Comparison of ENCODE assay signal across 8 cellular contexts in the genomic region with DNA sequence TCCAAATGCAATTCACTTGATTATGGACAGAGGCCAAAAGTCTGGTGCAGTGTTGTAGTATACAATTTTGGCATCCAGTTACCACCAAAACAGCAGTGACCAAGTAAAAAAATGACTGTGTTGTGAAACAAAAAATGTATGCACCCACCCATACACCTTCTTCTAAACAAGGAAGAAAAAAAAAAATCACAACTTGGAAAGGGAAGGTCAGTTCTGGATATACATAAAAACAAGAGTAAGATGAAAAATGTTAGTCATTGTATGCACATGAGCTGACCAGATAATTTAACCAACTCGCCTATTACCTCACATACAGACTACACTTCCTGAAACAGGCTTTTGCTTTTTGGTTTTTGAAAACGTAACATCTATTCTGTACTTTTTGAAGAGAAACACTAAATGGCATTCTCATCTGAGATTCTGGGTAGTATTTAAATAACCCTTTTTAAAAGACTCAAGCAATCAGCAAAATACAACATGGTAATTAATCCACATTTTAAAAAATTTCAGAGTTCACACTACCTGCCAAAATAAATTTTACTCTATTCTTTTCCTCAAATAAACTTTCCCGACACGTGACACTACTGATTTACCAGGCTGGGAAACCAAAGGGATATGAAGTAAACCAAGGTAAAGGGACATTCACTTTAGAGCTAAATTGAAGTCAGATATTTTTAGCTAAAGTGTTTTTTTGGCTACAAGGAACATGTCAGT.
DNase-seq lines count a peak whose midpoint lies in the region; ATAC-seq and TF ChIP-seq lines count a peak whose summit lies in the region.

No MANE protein-coding gene starts in this region.

- peaks cover 27% of the 10 kb centered on the region for H3K4me1 ChIP-seq in RWPE2 (ENCODE audit: insufficient read depth, poor library complexity, severe bottlenecking)

- H3K27ac ChIP-seq in RWPE2 (ENCODE audit: poor library complexity, severe bottlenecking) (peak overlapping the region; percentile 83), skin epidermis (peak overlapping the region in 17 of 21 experiments; percentile 1 to 98 (median 94))

- ATAC-seq in RWPE2 (ENCODE audit: low read depth): peak; percentile 18; the same call in 2 of the 3 replicates

- H3K36me3 ChIP-seq in RWPE2 (ENCODE audit: low read depth): peaks cover 61% of the 10 kb centered on the region

- peak; percentile 70 for TF ChIP-seq POLR2A in erythroblast (IDR thresholded peaks at IDR 0.05; ENCODE audit: low read length)

- DNase-seq in SKM-1 treated with dmso at 0.1 percent for 144 hours (lab: John Stamatoyannopoulos, UW; ENCODE audit: unreplicated experiment) (peak; percentile 10), SKM-1 (lab: John Stamatoyannopoulos, UW; ENCODE audit: unreplicated experiment) (no peak), RWPE2 (ENCODE audit: low spot score) (no peak), erythroblast (lab: John Stamatoyannopoulos, UW) (peak; percentile 82 to 88), iPS-NIHi7 (ENCODE audit: extremely low spot score) (no peak), HuH-7.5 (ENCODE audit: low spot score) (no peak), NCI-H526 treated with DMSO at 0.1 percent for 48 hours (lab: John Stamatoyannopoulos, UW) (no peak)

- no peaks in the 10 kb centered on the region for H3K27me3 ChIP-seq in RWPE2 (ENCODE audit: insufficient read depth, poor library complexity, severe bottlenecking)

- H3K9me3 ChIP-seq in RWPE2 (ENCODE audit: severe bottlenecking): no peaks in the 10 kb centered on the region

- H3K4me3 ChIP-seq in RWPE2 (ENCODE audit: severe bottlenecking) (peak overlapping the region; percentile 95), skin epidermis (peak overlapping the region; percentile 60 to 70 (median 65))

- TF ChIP-seq CTCF in RWPE2 (IDR thresholded peaks at IDR 0.05; ENCODE audit: poor library complexity, severe bottlenecking): no peak

Comparison
In these comparisons a context has a peak if more than half of its experiments do, and no peak if none do; other contexts are left out.
1. DNase-seq: peak in SKM-1 treated with dmso at 0.1 percent for 144 hours (single experiment) and erythroblast (2 of 2); none in SKM-1 (single experiment), RWPE2 (single experiment), iPS-NIHi7 (single experiment), HuH-7.5 (single experiment) and NCI-H526 treated with DMSO at 0.1 percent for 48 hours (single experiment).